In genomic region chr10:110395350-110396283, GRCh38 we compare ENCODE assay signal across 9 cellular contexts.
DNase-seq lines count a peak whose midpoint lies in the region; ATAC-seq and TF ChIP-seq lines count a peak whose summit lies in the region.
"Had no signal": no experiment of that assay in that cellular context is flagged by ENCODE, and none has a peak within 500 bp of the region (broad histone marks: within the 10 kb centered on the region; RNA-seq: fewer than 3 reads in every experiment).

No MANE protein-coding gene starts in this region.

- H3K4me3 ChIP-seq in Caco-2 (ENCODE audit: low read depth, low read length) (no peak overlapping the region), lower lobe of right lung (no peak overlapping the region)

- H3K9me3 ChIP-seq in Caco-2, result no peaks in the 10 kb centered on the region
- no peaks in the 10 kb centered on the region for H3K9me3 ChIP-seq in lower lobe of right lung
- H3K9me3 ChIP-seq: neutrophil had no signal

- peaks cover 7% of the 10 kb centered on the region for H3K36me3 Mint-ChIP-seq in Caco-2 (ENCODE audit: insufficient read depth, unreplicated experiment)

- POLR2A ChIA-PET in Caco-2 (lab: Charles Lee), result interaction anchor here (0.6 kb wide), 1 partner anchor 201 kb away, joined by 3 read pairs; no protein-coding TSS in a partner anchor

- intact Hi-C loops in Caco-2 (cut with micrococcal nuclease; ENCODE audit: unreplicated experiment) (loop anchor here (2.0 to 5.0 kb wide), 2 partner anchors 61 to 102 kb away; partner anchors contain the start of gene DUSP5), lower lobe of right lung (cut with DNase I) (no loop called here)

- H3K27ac Mint-ChIP-seq in Caco-2 (ENCODE audit: unreplicated experiment), result peak overlapping the region; percentile 84

- no peaks in the 10 kb centered on the region for H3K9me3 Mint-ChIP-seq in Caco-2 (ENCODE audit: unreplicated experiment)

- H3K4me1 ChIP-seq in Caco-2, result peaks cover 77% of the 10 kb centered on the region
- peaks cover 38% of the 10 kb centered on the region for H3K4me1 ChIP-seq in lower lobe of right lung

- peaks cover 55% of the 10 kb centered on the region for H3K4me1 Mint-ChIP-seq in Caco-2 (ENCODE audit: low read depth, unreplicated experiment)

- no peak for TF ChIP-seq CTCF in Caco-2 (IDR thresholded peaks at IDR 0.05; ENCODE audit: insufficient read depth in 1 of 2, low read depth in 1 of 2, low read length in 1 of 2, severe bottlenecking in 1 of 2, unreplicated experiment in 1 of 2)
- no peak for TF ChIP-seq CTCF in lower lobe of right lung (IDR thresholded peaks at IDR 0.05)

- CTCF ChIA-PET in Caco-2 (lab: Charles Lee), result interaction anchor here (0.6 to 0.7 kb wide), 2 partner anchors 81 to 472 kb away, joined by 3 to 7 read pairs; no protein-coding TSS in a partner anchor

- no peaks in the 10 kb centered on the region for H3K27me3 Mint-ChIP-seq in Caco-2 (ENCODE audit: insufficient read depth, unreplicated experiment)

- ATAC-seq in GM19438 (IDR thresholded peaks at IDR 0.05; ENCODE audit: low read depth, unreplicated experiment) (peak; percentile 78), HG03457 (IDR thresholded peaks at IDR 0.05; ENCODE audit: unreplicated experiment) (peak; percentile 89), lower lobe of right lung (peak; percentile 72 to 84)

- peak overlapping the region; percentile 20 for H3K4me3 Mint-ChIP-seq in Caco-2 (ENCODE audit: unreplicated experiment)

- BruUV-seq in Caco-2 (replicated peaks; lab: Mats Ljungman, UMichigan), result TSS peak; percentile 85

- DNase-seq in Caco-2, result peak; percentile 80 to 96
- DNase-seq in amniotic stem cell (lab: John Stamatoyannopoulos, UW), result peak; percentile 27
- DNase-seq in lower lobe of right lung, result no peak
- no peak for DNase-seq in cerebellum (ENCODE audit: low spot score)
- DNase-seq in DMS153 (lab: John Stamatoyannopoulos, UW), result no peak
- no peak for DNase-seq in NCI-H1092 (lab: John Stamatoyannopoulos, UW)

- no peaks in the 10 kb centered on the region for H3K27me3 ChIP-seq in Caco-2 (replicated peaks; ENCODE audit: control insufficient read depth, insufficient read depth, low read length)
- H3K27me3 ChIP-seq in lower lobe of right lung (ENCODE audit: low read depth), result no peaks in the 10 kb centered on the region
- H3K27me3 ChIP-seq: neutrophil had no signal

- no peak overlapping the region for H3K27ac ChIP-seq in lower lobe of right lung
- H3K27ac ChIP-seq: neutrophil had no signal

- H3K36me3 ChIP-seq in Caco-2 (ENCODE audit: control insufficient read depth, insufficient read depth, low read length), result no peaks in the 10 kb centered on the region; the same call in 1 of the 2 replicates
- no peaks in the 10 kb centered on the region for H3K36me3 ChIP-seq in lower lobe of right lung
- H3K36me3 ChIP-seq: neutrophil had no signal

Comparison
In these comparisons a context has a peak if more than half of its experiments do, and no peak if none do; other contexts are left out.
1. DNase-seq: peak in Caco-2 (2 of 2) and amniotic stem cell (single experiment); none in lower lobe of right lung (single experiment), cerebellum (single experiment), DMS153 (single experiment) and NCI-H1092 (single experiment).
2. Peak in every context shown above with its lines, with median percentiles within 50 percentile points of each other: ATAC-seq.